22 cellular contexts compared by ENCODE assay signal in genomic region chr17:78507526-78507925, GRCh38.
A peak's percentile ranks its signal among the peaks of the same experiment; 100 is the strongest.
DNase-seq lines count a peak whose midpoint lies in the region; ATAC-seq, FAIRE-seq and TF ChIP-seq lines count a peak whose summit lies in the region.
"Had no signal": no experiment of that assay in that cellular context is flagged by ENCODE, and none has a peak within 500 bp of the region (broad histone marks: within the 10 kb centered on the region; RNA-seq: fewer than 3 reads in every experiment).

No MANE protein-coding gene starts in this region.

- H2BK12ac ChIP-seq in neuronal stem cell (ENCODE audit: low read length): no peak overlapping the region

- H3K36me3 ChIP-seq in BLaER1 treated with 17β-estradiol and CSF1 and Interleukin-3, amounts not matched to agents 10 nM and 100 nM: peaks cover 0 to 21% (median 0%) of the 10 kb centered on the region in 11 experiments; a peak in 1 of 22 replicates
- H3K36me3 ChIP-seq in neuronal stem cell (replicated peaks in 1 of 2; ENCODE audit: control insufficient read depth in 2 of 2, insufficient read depth in 2 of 2, low read length in 2 of 2) (no peaks in the 10 kb centered on the region), spleen (no peaks in the 10 kb centered on the region), HepG2 (replicated peaks in 1 of 2; ENCODE audit: control insufficient read depth in 1 of 2, insufficient read depth in 2 of 2, low read length in 2 of 2) (no peaks in the 10 kb centered on the region)
- H3K36me3 ChIP-seq: BLaER1 had no signal

- H2BK120ac ChIP-seq in neuronal stem cell (ENCODE audit: low read depth, low read length): no peak overlapping the region

- no peaks in the 10 kb centered on the region for H3K79me1 ChIP-seq in neuronal stem cell (ENCODE audit: low read depth, low read length)

- H3K4me3 Mint-ChIP-seq in stimulated activated naive B cell treated with anti-CD40 and anti-IgM and Interleukin-4, amounts not matched to agents 10 μg/mL and 1 μg/mL and 100 μg/mL, for 72 hours: no peak overlapping the region
- H3K4me3 Mint-ChIP-seq: B cell; CD4-positive, alpha-beta T cell; CD8-positive, alpha-beta T cell had no signal

- no peaks in the 10 kb centered on the region for H3K27me3 ChIP-seq in BLaER1 treated with 17β-estradiol and CSF1 and Interleukin-3, amounts not matched to agents 10 nM and 100 nM
- H3K27me3 ChIP-seq in neuronal stem cell (ENCODE audit: control insufficient read depth in 3 of 3, insufficient read depth in 3 of 3, low read depth in 1 of 3, low read length in 3 of 3): peaks cover 0 to 5% (median 0%) of the 10 kb centered on the region in 3 experiments
- peaks cover 0 to 28% (median 0%) of the 10 kb centered on the region in 7 donors for H3K27me3 ChIP-seq in spleen (replicated peaks in 1 of 7)
- 0 out of 5 replicates have a peak, but pooled peaks cover 0 to 4% of the 10 kb centered on the region in 2 experiments for H3K27me3 ChIP-seq in HepG2 (ENCODE audit: control insufficient read depth in 1 of 2, insufficient read depth in 2 of 2, low read length in 2 of 2)
- H3K27me3 ChIP-seq: BLaER1 had no signal

- peak overlapping the region in 6 of 11 experiments; percentile 57 to 79 (median 71); a peak in 5 of 22 replicates for H3K4me2 ChIP-seq in BLaER1 treated with 17β-estradiol and CSF1 and Interleukin-3, amounts not matched to agents 10 nM and 100 nM
- H3K4me2 ChIP-seq in neuronal stem cell (ENCODE audit: insufficient read depth, low read length, poor library complexity, severe bottlenecking) (no peak overlapping the region), HepG2 (ENCODE audit: low read depth, low read length) (no peak overlapping the region)
- H3K4me2 ChIP-seq: A549 had no signal

- TF ChIP-seq CTCF in spleen (IDR thresholded peaks at IDR 0.05 in 8 of 11, conservative IDR thresholded peaks at IDR 0.05 in 3 of 11) (no peak), HepG2 (CRISPR knock-in tag; IDR thresholded peaks at IDR 0.05) (no peak)

- H2BK15ac ChIP-seq in neuronal stem cell (ENCODE audit: low read length): no peak overlapping the region

- no peaks in the 10 kb centered on the region for H3K9me3 Mint-ChIP-seq in stimulated activated naive B cell treated with anti-CD40 and anti-IgM and Interleukin-4, amounts not matched to agents 10 μg/mL and 1 μg/mL and 100 μg/mL, for 72 hours
- H3K9me3 Mint-ChIP-seq: CD4-positive, alpha-beta T cell; CD8-positive, alpha-beta T cell had no signal

- no peak overlapping the region for H4K91ac ChIP-seq in neuronal stem cell (ENCODE audit: low read depth, low read length, poor library complexity)

- no peak overlapping the region for H2AK5ac ChIP-seq in neuronal stem cell (ENCODE audit: low read depth, low read length)

- in situ Hi-C loops in HepG2 (cut with HindIII; ENCODE audit: extremely low pct_ligation_motif_present, low pct_unique_long_range_greater_than_20kb): no loop called here

- H3K27ac ChIP-seq in BLaER1 treated with 17β-estradiol and CSF1 and Interleukin-3, amounts not matched to agents 10 nM and 100 nM: no peak overlapping the region
- no peak overlapping the region for H3K27ac ChIP-seq in neuronal stem cell (replicated peaks; ENCODE audit: low read length)
- H3K27ac ChIP-seq in spleen: no peak overlapping the region
- no peak overlapping the region for H3K27ac ChIP-seq in HepG2 (ENCODE audit: extremely low read length, insufficient read depth, low read length)
- H3K27ac ChIP-seq: 22Rv1, BLaER1, C4-2B had no signal

- no peaks in the 10 kb centered on the region for H3K36me3 Mint-ChIP-seq in stimulated activated naive B cell treated with anti-CD40 and anti-IgM and Interleukin-4, amounts not matched to agents 10 μg/mL and 1 μg/mL and 100 μg/mL, for 72 hours
- H3K36me3 Mint-ChIP-seq: CD8-positive, alpha-beta T cell had no signal

- H3K23ac ChIP-seq in neuronal stem cell (ENCODE audit: low read depth, low read length, poor library complexity): no peak overlapping the region

- H4K20me1 ChIP-seq in BLaER1 treated with 17β-estradiol and CSF1 and Interleukin-3, amounts not matched to agents 10 nM and 100 nM: no peaks in the 10 kb centered on the region
- no peaks in the 10 kb centered on the region for H4K20me1 ChIP-seq in HepG2 (ENCODE audit: insufficient read depth, low read length)
- H4K20me1 ChIP-seq: BLaER1 had no signal

- no peak overlapping the region for H3K18ac ChIP-seq in neuronal stem cell (ENCODE audit: low read length)

- CTCF ChIA-PET in HepG2 (lab: Yijun Ruan, JAX; ENCODE audit: low intra/inter-chr PET ratio, low total read pairs): no interaction called here

- H3K79me2 ChIP-seq in HepG2 (ENCODE audit: insufficient read depth, low read length): no peaks in the 10 kb centered on the region

- no peak for TF ChIP-seq RAD21 in HepG2 (CRISPR knock-in tag; IDR thresholded peaks at IDR 0.05)

- ATAC-seq in HepG2: no peak
- no peak for ATAC-seq in stimulated activated naive B cell treated with anti-CD40 and anti-IgM and Interleukin-4, amounts not matched to agents 10 μg/mL and 1 μg/mL and 100 μg/mL, for 72 hours (replicated peaks)
- ATAC-seq: A549; CD8-positive, alpha-beta T cell had no signal

- no peaks in the 10 kb centered on the region for H3K9me3 ChIP-seq in BLaER1 treated with 17β-estradiol and CSF1 and Interleukin-3, amounts not matched to agents 10 nM and 100 nM (replicated peaks in 1 of 11)
- H3K9me3 ChIP-seq in neuronal stem cell (replicated peaks in 1 of 2; ENCODE audit: control insufficient read depth in 2 of 2, insufficient read depth in 1 of 2, low read depth in 1 of 2, low read length in 2 of 2): peaks cover 0 to 2% of the 10 kb centered on the region in 2 donors
- no peaks in the 10 kb centered on the region for H3K9me3 ChIP-seq in spleen
- no peaks in the 10 kb centered on the region for H3K9me3 ChIP-seq in HepG2 (ENCODE audit: low read length)
- H3K9me3 ChIP-seq: A549, BLaER1, Caco-2 had no signal

- no peaks in the 10 kb centered on the region for H3K4me1 Mint-ChIP-seq in stimulated activated naive B cell treated with anti-CD40 and anti-IgM and Interleukin-4, amounts not matched to agents 10 μg/mL and 1 μg/mL and 100 μg/mL, for 72 hours
- H3K4me1 Mint-ChIP-seq: B cell had no signal

- peaks cover 6 to 8% of the 10 kb centered on the region in 2 donors for H3K27me3 Mint-ChIP-seq in stimulated activated naive B cell treated with anti-CD40 and anti-IgM and Interleukin-4, amounts not matched to agents 10 μg/mL and 1 μg/mL and 100 μg/mL, for 72 hours
- H3K27me3 Mint-ChIP-seq: CD4-positive, alpha-beta T cell had no signal

- no peak overlapping the region for H3K4ac ChIP-seq in neuronal stem cell (ENCODE audit: low read length)

- POLR2A ChIA-PET in HepG2 (lab: Yijun Ruan, JAX): no interaction called here

- no CpG with 5 or more reads among the region's 11 CpGs for WGBS in neuronal stem cell (ENCODE audit: extremely low coverage in 2 of 2, insufficient read length in 2 of 2, insufficient replicate concordance in 1 of 2), 2 donors
- 87 to 96% (median 96%) methylated on average over 10 to 11 of the region's 11 CpGs for WGBS in spleen, 5 donors
- WGBS in HepG2 (ENCODE audit: low lambda C conversion rate): 87% methylated on average over 7 of the region's 11 CpGs

- H4K8ac ChIP-seq in neuronal stem cell (ENCODE audit: low read depth, low read length): peak overlapping the region; percentile 70

- H2AFZ ChIP-seq in neuronal stem cell (ENCODE audit: low read length) (no peak overlapping the region), HepG2 (ENCODE audit: low read length) (no peak overlapping the region)

- peaks cover 7 to 24% (median 17%) of the 10 kb centered on the region in 10 experiments; a peak in 17 of 20 replicates for H3K4me1 ChIP-seq in BLaER1 treated with 17β-estradiol and CSF1 and Interleukin-3, amounts not matched to agents 10 nM and 100 nM
- no peaks in the 10 kb centered on the region for H3K4me1 ChIP-seq in neuronal stem cell (ENCODE audit: control insufficient read depth in 2 of 2, insufficient read depth in 1 of 2, low read depth in 1 of 2, low read length in 2 of 2)
- H3K4me1 ChIP-seq in spleen: no peaks in the 10 kb centered on the region
- no peaks in the 10 kb centered on the region for H3K4me1 ChIP-seq in HepG2 (ENCODE audit: insufficient read depth, low read length)

- H3K9ac ChIP-seq in BLaER1 treated with 17β-estradiol and CSF1 and Interleukin-3, amounts not matched to agents 10 nM and 100 nM: no peak overlapping the region
- H3K9ac ChIP-seq in neuronal stem cell (ENCODE audit: low read depth, low read length, poor library complexity): no peak overlapping the region
- H3K9ac ChIP-seq in HepG2 (ENCODE audit: insufficient read depth, low read depth, low read length): no peak overlapping the region

- no peak overlapping the region for H2BK5ac ChIP-seq in neuronal stem cell (ENCODE audit: low read length)

- no TSS peak for BruUV-seq in HepG2 (replicated peaks; lab: Mats Ljungman, UMichigan)

- no peak for TF ChIP-seq POLR2A in spleen (IDR thresholded peaks at IDR 0.05)
- TF ChIP-seq POLR2A in HepG2 (IDR thresholded peaks at IDR 0.05; ENCODE audit: insufficient read depth in 1 of 2, low read depth in 2 of 2, low read length in 2 of 2): no peak

- no peak overlapping the region for H3K27ac Mint-ChIP-seq in stimulated activated naive B cell treated with anti-CD40 and anti-IgM and Interleukin-4, amounts not matched to agents 10 μg/mL and 1 μg/mL and 100 μg/mL, for 72 hours
- H3K27ac Mint-ChIP-seq: B cell; CD4-positive, alpha-beta T cell; CD8-positive, alpha-beta T cell had no signal

- intact Hi-C loops in spleen (cut with DNase I; ENCODE audit: low total_unique reads): no loop called here
- intact Hi-C loops in HepG2 (cut with micrococcal nuclease; ENCODE audit: unreplicated experiment): no loop called here

- no peak overlapping the region for H3K14ac ChIP-seq in neuronal stem cell (ENCODE audit: low read length)

- TF ChIP-seq EP300 in HepG2 (IDR thresholded peaks at IDR 0.05; ENCODE audit: low read depth in 2 of 2, low read length in 2 of 2): no peak
- TF ChIP-seq EP300 in HepG2 (CRISPR knock-in tag; IDR thresholded peaks at IDR 0.05; ENCODE audit: borderline replicate concordance): no peak

- DNase-seq in neuronal stem cell (ENCODE audit: low spot score): no peak
- DNase-seq in spleen: peak; percentile 38
- no peak for DNase-seq in NCI-H748 treated with DMSO at 0.1 percent for 48 hours (lab: John Stamatoyannopoulos, UW)
- no peak for DNase-seq in HepG2 (ENCODE audit: low spot score)
- no peak for DNase-seq in stimulated activated naive B cell treated with anti-CD40 and anti-IgM and Interleukin-4, amounts not matched to agents 10 μg/mL and 1 μg/mL and 100 μg/mL, for 72 hours
- DNase-seq: AML-193; Caco-2; Calu3; CD4-positive, alpha-beta T cell; CD8-positive, alpha-beta T cell; DMS79 treated with DMSO at 0.1 percent for 48 hours; GF-D8 had no signal

- no peak for FAIRE-seq in HepG2 (lab: Jason Lieb, UNC)
- FAIRE-seq: D721Med, G401.6, GM12891, GM19239 had no signal

- no peak overlapping the region for H3K4me3 ChIP-seq in BLaER1 treated with 17β-estradiol and CSF1 and Interleukin-3, amounts not matched to agents 10 nM and 100 nM
- no peak overlapping the region for H3K4me3 ChIP-seq in neuronal stem cell (ENCODE audit: low read length in 2 of 2)
- no peak overlapping the region for H3K4me3 ChIP-seq in spleen
- H3K4me3 ChIP-seq in HepG2 (replicated peaks in 1 of 3; ENCODE audit: insufficient read depth in 1 of 3, low read depth in 2 of 3, low read length in 3 of 3): no peak overlapping the region
- H3K4me3 ChIP-seq: A549, BLaER1 had no signal

TF ChIP-seq in HepG2, 621 proteins besides CTCF, POLR2A, EP300 and RAD21 (continues in another document):
- no peak for TF ChIP-seq FOXK2 (IDR thresholded peaks at IDR 0.05)

Comparison
In these comparisons a context has a peak if more than half of its experiments do, and no peak if none do; other contexts are left out.
1. H3K4me2 ChIP-seq: peak in BLaER1 treated with 17β-estradiol and CSF1 and Interleukin-3, amounts not matched to agents 10 nM and 100 nM (6 of 11); none in neuronal stem cell (single experiment) and HepG2 (single experiment).